Comparison of ENCODE assay signal across 1 cellular context in the genomic region with DNA sequence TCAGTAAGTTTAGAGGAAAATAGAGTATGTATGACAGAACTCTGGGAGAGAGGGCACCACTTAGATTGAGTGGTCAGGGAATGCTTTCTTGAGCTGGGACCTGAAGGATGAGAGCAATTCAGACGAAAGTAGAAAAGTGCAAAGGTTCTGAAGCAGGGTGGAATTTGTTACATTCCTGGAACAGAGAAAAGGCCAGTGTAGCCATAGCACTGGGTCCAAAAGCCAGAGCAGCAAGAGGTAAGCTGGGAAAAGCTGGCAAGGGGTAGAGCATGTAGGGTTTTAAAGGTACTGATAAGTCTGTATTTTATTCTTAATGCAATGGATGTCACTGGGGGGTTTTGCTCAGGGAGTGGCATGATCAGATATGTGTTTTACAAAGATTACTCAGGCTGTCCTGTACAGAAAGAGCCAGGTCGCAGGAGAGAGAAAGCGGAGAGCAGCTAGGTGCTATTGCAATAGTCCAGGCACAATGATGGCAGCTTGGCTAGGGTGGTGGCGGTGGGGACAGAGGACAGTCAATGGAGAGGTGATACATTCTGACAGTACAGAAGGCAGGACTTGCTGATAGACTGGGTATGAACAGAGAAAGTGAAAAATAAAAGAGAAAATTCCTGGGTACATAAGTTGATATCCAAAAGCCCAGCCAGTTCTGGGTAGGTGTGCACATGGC.
TF ChIP-seq lines count a peak whose summit lies in the region.

No MANE protein-coding gene starts in this region.

TF ChIP-seq in IMR-90, 13 proteins besides CTCF, POLR2A, EP300 and RAD21:
- TF ChIP-seq RFX5 (IDR thresholded peaks at IDR 0.05; ENCODE audit: low read depth, low read length), result no peak
- TF ChIP-seq MXI1 (IDR thresholded peaks at IDR 0.05; ENCODE audit: borderline replicate concordance, low read depth, low read length), result no peak
- no peak for TF ChIP-seq MAFK (IDR thresholded peaks at IDR 0.05; ENCODE audit: low read depth, low read length)
- TF ChIP-seq, protein P1, sequence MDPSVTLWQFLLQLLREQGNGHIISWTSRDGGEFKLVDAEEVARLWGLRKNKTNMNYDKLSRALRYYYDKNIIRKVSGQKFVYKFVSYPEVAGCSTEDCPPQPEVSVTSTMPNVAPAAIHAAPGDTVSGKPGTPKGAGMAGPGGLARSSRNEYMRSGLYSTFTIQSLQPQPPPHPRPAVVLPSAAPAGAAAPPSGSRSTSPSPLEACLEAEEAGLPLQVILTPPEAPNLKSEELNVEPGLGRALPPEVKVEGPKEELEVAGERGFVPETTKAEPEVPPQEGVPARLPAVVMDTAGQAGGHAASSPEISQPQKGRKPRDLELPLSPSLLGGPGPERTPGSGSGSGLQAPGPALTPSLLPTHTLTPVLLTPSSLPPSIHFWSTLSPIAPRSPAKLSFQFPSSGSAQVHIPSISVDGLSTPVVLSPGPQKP (IDR thresholded peaks at IDR 0.05; ENCODE audit: borderline replicate concordance, low read depth, low read length), result no peak
- no peak for TF ChIP-seq RCOR1 (IDR thresholded peaks at IDR 0.05; ENCODE audit: insufficient replicate concordance, low read length)
- no peak for TF ChIP-seq BHLHE40 (IDR thresholded peaks at IDR 0.05; ENCODE audit: low read depth, low read length)
- no peak for TF ChIP-seq FOS (IDR thresholded peaks at IDR 0.05; ENCODE audit: low read depth, low read length)
- no peak for TF ChIP-seq CHD1 (IDR thresholded peaks at IDR 0.05; ENCODE audit: low read depth, low read length)
- TF ChIP-seq NFE2L2 (IDR thresholded peaks at IDR 0.05; ENCODE audit: low read depth, low read length), result no peak
- TF ChIP-seq, protein P2, sequence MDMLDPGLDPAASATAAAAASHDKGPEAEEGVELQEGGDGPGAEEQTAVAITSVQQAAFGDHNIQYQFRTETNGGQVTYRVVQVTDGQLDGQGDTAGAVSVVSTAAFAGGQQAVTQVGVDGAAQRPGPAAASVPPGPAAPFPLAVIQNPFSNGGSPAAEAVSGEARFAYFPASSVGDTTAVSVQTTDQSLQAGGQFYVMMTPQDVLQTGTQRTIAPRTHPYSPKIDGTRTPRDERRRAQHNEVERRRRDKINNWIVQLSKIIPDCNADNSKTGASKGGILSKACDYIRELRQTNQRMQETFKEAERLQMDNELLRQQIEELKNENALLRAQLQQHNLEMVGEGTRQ (IDR thresholded peaks at IDR 0.05; ENCODE audit: low read depth, low read length), result no peak
- TF ChIP-seq MAZ (IDR thresholded peaks at IDR 0.05; ENCODE audit: borderline replicate concordance, low read depth, low read length), result no peak
- TF ChIP-seq SMC3 (IDR thresholded peaks at IDR 0.05; ENCODE audit: low read depth, low read length), result no peak
- no peak for TF ChIP-seq CEBPB (IDR thresholded peaks at IDR 0.05; ENCODE audit: low read depth, low read length)
